In genomic region chr12:6766651-6767300, GRCh38 we compare ENCODE assay signal across 1 cellular context.
TF ChIP-seq lines count a peak whose summit lies in the region.

No MANE protein-coding gene starts in this region.

TF ChIP-seq in HepG2, 621 proteins besides CTCF, POLR2A, EP300 and RAD21 (continued from another document and continues in another):
- TF ChIP-seq ZNF558 (CRISPR knock-in tag; IDR thresholded peaks at IDR 0.05; ENCODE audit: borderline replicate concordance) (no peak), NFKB2 (CRISPR knock-in tag; IDR thresholded peaks at IDR 0.05; ENCODE audit: borderline replicate concordance) (no peak), ZNF329 (CRISPR knock-in tag; IDR thresholded peaks at IDR 0.05; ENCODE audit: low read depth) (no peak; the same call in 1 of the 2 replicates), BCL6 (CRISPR knock-in tag; IDR thresholded peaks at IDR 0.05) (no peak), PCBP1 (IDR thresholded peaks at IDR 0.05; ENCODE audit: borderline replicate concordance, low read depth, low read length) (no peak), ZBTB7A (CRISPR knock-in tag; IDR thresholded peaks at IDR 0.05) (no peak), ZMYM4 (CRISPR knock-in tag; IDR thresholded peaks at IDR 0.05) (no peak), FOXA1 (IDR thresholded peaks at IDR 0.05) (no peak), FOXA1 (CRISPR knock-in tag; IDR thresholded peaks at IDR 0.05) (peak; percentile 48), NR2C2 (CRISPR knock-in tag; IDR thresholded peaks at IDR 0.05; ENCODE audit: borderline replicate concordance) (no peak), IRX3 (CRISPR knock-in tag; IDR thresholded peaks at IDR 0.05; ENCODE audit: borderline replicate concordance, low read depth) (no peak), GATAD1 (CRISPR knock-in tag; IDR thresholded peaks at IDR 0.05) (no peak), ZNF589 (CRISPR knock-in tag; conservative IDR thresholded peaks at IDR 0.05) (no peak), ASH2L (IDR thresholded peaks at IDR 0.05; ENCODE audit: insufficient read length, low read depth, low read length) (peak; percentile 31), MEIS1 (CRISPR knock-in tag; IDR thresholded peaks at IDR 0.05; ENCODE audit: borderline replicate concordance) (no peak), HNF4A (CRISPR knock-in tag; IDR thresholded peaks at IDR 0.05) (no peak), JUNB (CRISPR knock-in tag; IDR thresholded peaks at IDR 0.05; ENCODE audit: borderline replicate concordance) (no peak), ATF5 (CRISPR knock-in tag; IDR thresholded peaks at IDR 0.05; ENCODE audit: low read depth) (0 out of 2 replicates have a peak, but pooled peaks have one; percentile 49), ZFP82 (CRISPR knock-in tag; IDR thresholded peaks at IDR 0.05; ENCODE audit: borderline replicate concordance) (no peak), ZNF24 (IDR thresholded peaks at IDR 0.05) (no peak), ZNF724P (CRISPR knock-in tag; IDR thresholded peaks at IDR 0.05; ENCODE audit: borderline replicate concordance) (no peak), ZNF235 (CRISPR knock-in tag; IDR thresholded peaks at IDR 0.05; ENCODE audit: borderline replicate concordance) (no peak), RORA (CRISPR knock-in tag; IDR thresholded peaks at IDR 0.05) (no peak), ZNF761 (CRISPR knock-in tag; conservative IDR thresholded peaks at IDR 0.05) (0 out of 2 replicates have a peak, but pooled peaks have one; percentile 12), RXRA (CRISPR knock-in tag; IDR thresholded peaks at IDR 0.05) (no peak), ZFP91 (CRISPR knock-in tag; IDR thresholded peaks at IDR 0.05; ENCODE audit: borderline replicate concordance) (no peak; the same call in 1 of the 2 replicates), ZNF770 (CRISPR knock-in tag; IDR thresholded peaks at IDR 0.05) (no peak), SP2 (CRISPR knock-in tag; IDR thresholded peaks at IDR 0.05) (no peak), E2F5 (CRISPR knock-in tag; conservative IDR thresholded peaks at IDR 0.05) (no peak), RARA (CRISPR knock-in tag; IDR thresholded peaks at IDR 0.05) (no peak; the same call in 1 of the 2 replicates), ZBTB2 (CRISPR knock-in tag; IDR thresholded peaks at IDR 0.05; ENCODE audit: low read depth) (peak; percentile 67; the same call in 1 of the 2 replicates), MAZ (IDR thresholded peaks at IDR 0.05; ENCODE audit: borderline replicate concordance, low read depth, low read length) (peak; percentile 66), MAZ (CRISPR knock-in tag; IDR thresholded peaks at IDR 0.05; ENCODE audit: low read depth) (no peak; the same call in 1 of the 2 replicates), ZNF644 (CRISPR knock-in tag; IDR thresholded peaks at IDR 0.05; ENCODE audit: low read depth) (no peak), PLRG1 (conservative IDR thresholded peaks at IDR 0.05) (no peak), MAF1 (CRISPR knock-in tag; IDR thresholded peaks at IDR 0.05; ENCODE audit: borderline replicate concordance) (no peak), NFE2L2 (IDR thresholded peaks at IDR 0.05; ENCODE audit: low read length) (no peak), ZNF331 (CRISPR knock-in tag; IDR thresholded peaks at IDR 0.05) (no peak), PATZ1 (CRISPR knock-in tag; IDR thresholded peaks at IDR 0.05) (peak; percentile 44), CERS6 (CRISPR knock-in tag; IDR thresholded peaks at IDR 0.05) (no peak), ZNF547 (CRISPR knock-in tag; IDR thresholded peaks at IDR 0.05) (0 out of 2 replicates have a peak, but pooled peaks have one; percentile 2), RNF2 (conservative IDR thresholded peaks at IDR 0.05; ENCODE audit: low read depth) (no peak), MYC (CRISPR knock-in tag; IDR thresholded peaks at IDR 0.05; ENCODE audit: borderline replicate concordance) (peak; percentile 57), MAFG (CRISPR knock-in tag; IDR thresholded peaks at IDR 0.05) (no peak), ATF7-NPFF (CRISPR knock-in tag; IDR thresholded peaks at IDR 0.05; ENCODE audit: low read depth) (0 out of 2 replicates have a peak, but pooled peaks have one; percentile 25), THAP9 (CRISPR knock-in tag; IDR thresholded peaks at IDR 0.05; ENCODE audit: borderline replicate concordance) (no peak), MBNL3 (CRISPR knock-in tag; conservative IDR thresholded peaks at IDR 0.05) (no peak), ETS1 (CRISPR knock-in tag; IDR thresholded peaks at IDR 0.05) (no peak), ZNF281 (CRISPR knock-in tag; IDR thresholded peaks at IDR 0.05; ENCODE audit: borderline replicate concordance) (no peak)
